21 cellular contexts compared by ENCODE assay signal in genomic region chr6:6640915-6641314, GRCh38. TPM values are rescaled to one million over a fixed set of nuclear protein-coding genes. Genes with fewer than 3 reads are reported as not detected.
A peak's percentile ranks its signal among the peaks of the same experiment; 100 is the strongest.
DNase-seq lines count a peak whose midpoint lies in the region; ATAC-seq and TF ChIP-seq lines count a peak whose summit lies in the region.
"Had no signal": no experiment of that assay in that cellular context is flagged by ENCODE, and none has a peak within 500 bp of the region (broad histone marks: within the 10 kb centered on the region; RNA-seq: fewer than 3 reads in every experiment).

No MANE protein-coding gene starts in this region.

- no peak for TF ChIP-seq POLR2A in thyroid gland (IDR thresholded peaks at IDR 0.05)

- POLR2A ChIA-PET in HEK293 (lab: Yijun Ruan, JAX), result no interaction called here

- H3K27me3 ChIP-seq in adipocyte (replicated peaks; ENCODE audit: control insufficient read depth, insufficient read depth, low read length) (no peaks in the 10 kb centered on the region), thyroid gland (no peaks in the 10 kb centered on the region)
- H3K27me3 ChIP-seq: BLaER1 had no signal

- H3K27me3 Mint-ChIP-seq in nephron (ENCODE audit: low read depth) (peaks cover 6% of the 10 kb centered on the region), chondrocyte (ENCODE audit: low read depth) (peaks cover 4% of the 10 kb centered on the region)

- H3K9me3 ChIP-seq in HEK293 (ENCODE audit: control insufficient read depth, insufficient read depth, low read depth, low read length) (no peaks in the 10 kb centered on the region), adipocyte (ENCODE audit: control insufficient read depth, low read length) (no peaks in the 10 kb centered on the region), thyroid gland (no peaks in the 10 kb centered on the region)
- H3K9me3 ChIP-seq: BLaER1, Caco-2 had no signal

- peak overlapping the region; percentile 50 for H3K9ac ChIP-seq in adipocyte (ENCODE audit: low read length)
- H3K9ac ChIP-seq: BLaER1, GM23248 had no signal

- H3K4me3 Mint-ChIP-seq in nephron (no peak overlapping the region), chondrocyte (ENCODE audit: unreplicated experiment) (no peak overlapping the region)
- H3K4me3 Mint-ChIP-seq: CD4-positive, CD25-positive, alpha-beta regulatory T cell; CD8-positive, alpha-beta T cell; H9; HFFc6 had no signal

- intact Hi-C loops in thyroid gland (cut with DNase I), result no loop called here

- H3K36me3 Mint-ChIP-seq in nephron (ENCODE audit: low read depth), result no peaks in the 10 kb centered on the region
- H3K36me3 Mint-ChIP-seq in chondrocyte (ENCODE audit: low read depth), result no peaks in the 10 kb centered on the region
- H3K36me3 Mint-ChIP-seq: CD4-positive, CD25-positive, alpha-beta regulatory T cell; CD8-positive, alpha-beta T cell had no signal

- ATAC-seq in HG03135 (IDR thresholded peaks at IDR 0.05; ENCODE audit: unreplicated experiment), result no peak
- ATAC-seq in HG03159 (IDR thresholded peaks at IDR 0.05; ENCODE audit: unreplicated experiment), result no peak
- ATAC-seq: CD8-positive, alpha-beta T cell; HCT116 had no signal

- 69% methylated on average over 5 of the region's 5 CpGs for WGBS in thyroid gland, 2 donors

- TF ChIP-seq CTCF in HEK293 (tag by site-specific recombination; IDR thresholded peaks at IDR 0.05) (no peak), nephron (IDR thresholded peaks at IDR 0.05; ENCODE audit: unreplicated experiment in 3 of 3) (no peak), thyroid gland (IDR thresholded peaks at IDR 0.05) (no peak), chondrocyte (IDR thresholded peaks at IDR 0.05) (no peak)

- CTCF ChIA-PET in HEK293 (lab: Yijun Ruan, JAX), result interaction anchor here (0.7 kb wide), 1 partner anchor 146 kb away, joined by 9 read pairs; no protein-coding TSS in a partner anchor

- no peaks in the 10 kb centered on the region for H3K36me3 ChIP-seq in HEK293 (ENCODE audit: control insufficient read depth in 2 of 2, insufficient read depth in 1 of 2, low read length in 2 of 2)
- no peaks in the 10 kb centered on the region for H3K36me3 ChIP-seq in adipocyte (ENCODE audit: control insufficient read depth, insufficient read depth, low read length, severe bottlenecking)
- no peaks in the 10 kb centered on the region for H3K36me3 ChIP-seq in thyroid gland
- H3K36me3 ChIP-seq: BLaER1 had no signal

- H3K27ac Mint-ChIP-seq in nephron (peak overlapping the region in 2 of 3 experiments; percentile 50 to 54), chondrocyte (ENCODE audit: unreplicated experiment) (no peak overlapping the region)
- H3K27ac Mint-ChIP-seq: CD4-positive, CD25-positive, alpha-beta regulatory T cell; CD8-positive, alpha-beta T cell; H9; HFFc6 had no signal

- H3K4me3 ChIP-seq in HEK293 (ENCODE audit: low read depth, low read length) (no peak overlapping the region), adipocyte (ENCODE audit: low read length) (no peak overlapping the region), thyroid gland (replicated peaks in 1 of 3) (no peak overlapping the region)
- H3K4me3 ChIP-seq: BLaER1, GM23248 had no signal

- H3K4me1 Mint-ChIP-seq in nephron (peaks cover 18% of the 10 kb centered on the region), chondrocyte (ENCODE audit: low read depth) (no peaks in the 10 kb centered on the region)

- no peaks in the 10 kb centered on the region for H3K4me1 ChIP-seq in HEK293 (ENCODE audit: control insufficient read depth, insufficient read depth, low read length)
- peaks cover 34% of the 10 kb centered on the region for H3K4me1 ChIP-seq in adipocyte (ENCODE audit: control insufficient read depth, insufficient read depth, low read length)
- H3K4me1 ChIP-seq in thyroid gland, result peaks cover 16 to 21% of the 10 kb centered on the region in 2 donors
- H3K4me1 ChIP-seq: Caco-2 had no signal

- no peak overlapping the region for H3K27ac ChIP-seq in HEK293 (ENCODE audit: extremely low read depth, low read depth, low read length)
- H3K27ac ChIP-seq in thyroid gland, result peak overlapping the region in 2 of 3 donors; percentile 46 to 47
- H3K27ac ChIP-seq: BLaER1, C4-2B, GM23248 had no signal

- DNase-seq in adipocyte (ENCODE audit: low read depth), result no peak
- peak; percentile 31 to 42 for DNase-seq in thyroid gland
- DNase-seq in chondrocyte (ENCODE audit: low spot score), result no peak
- DNase-seq: Caco-2; CD4-positive, CD25-positive, alpha-beta regulatory T cell; CD8-positive, alpha-beta T cell; DMS153; DND-41; GM23248; H9; HFFc6 had no signal

- H3K9me3 Mint-ChIP-seq in nephron (no peaks in the 10 kb centered on the region), chondrocyte (ENCODE audit: low read depth) (no peaks in the 10 kb centered on the region)
- H3K9me3 Mint-ChIP-seq: CD8-positive, alpha-beta T cell had no signal

TF ChIP-seq in HEK293, 187 proteins besides CTCF, POLR2A, EP300 and RAD21:
- no peak for TF ChIP-seq ZNF18 (tag by site-specific recombination; IDR thresholded peaks at IDR 0.05)
- TF ChIP-seq ZNF544 (tag by site-specific recombination; IDR thresholded peaks at IDR 0.05), result no peak
- peak; percentile 47; the same call in 1 of the 2 replicates for TF ChIP-seq PRDM6 (tag by site-specific recombination; IDR thresholded peaks at IDR 0.05)
- no peak for TF ChIP-seq ATF2 (tag by site-specific recombination; IDR thresholded peaks at IDR 0.05; ENCODE audit: low read depth)
- TF ChIP-seq ZFHX2 (tag by site-specific recombination; conservative IDR thresholded peaks at IDR 0.05), result no peak

RNA-seq across cellular contexts. Expression of gene LY86, which starts 52.4 kb away (rescaled TPM):
- total RNA-seq in thyroid gland (1 to 10 TPM in 2 of 4 donors, not detected in 2; 1.2 to 2.8 TPM), chondrocyte (not detected in 3 replicates)
- total RNA-seq: A172; A673; Caco-2; CD4-positive, CD25-positive, alpha-beta regulatory T cell; GM23248; H4; H9; HFFc6 had no signal

Comparison
In these comparisons a context has a peak if more than half of its experiments do, and no peak if none do; other contexts are left out.
1. DNase-seq: peak in thyroid gland (2 of 2); none in adipocyte (single experiment) and chondrocyte (single experiment).